Comparison of ENCODE assay signal across 21 cellular contexts in the genomic region with DNA sequence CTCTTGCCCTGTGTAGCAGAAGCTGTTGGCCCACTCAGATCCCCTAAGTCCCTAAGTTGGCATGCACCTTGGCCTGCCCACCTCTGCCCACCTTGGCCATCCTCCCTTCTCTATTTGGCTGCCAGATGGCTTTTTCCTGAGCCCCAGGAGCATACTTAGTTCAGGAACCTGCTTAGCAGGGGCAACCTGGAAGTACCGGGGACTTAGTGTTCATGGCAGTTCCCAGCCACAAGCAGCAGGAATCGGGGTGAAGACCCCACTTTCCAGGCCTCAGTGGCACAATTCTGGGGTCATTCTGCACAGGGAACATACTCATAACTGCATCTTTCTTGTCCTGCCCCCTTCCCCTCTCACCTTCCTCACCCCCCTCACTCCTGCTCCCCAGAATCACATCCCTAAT.
DNase-seq lines count a peak whose midpoint lies in the region; ATAC-seq, FAIRE-seq and TF ChIP-seq lines count a peak whose summit lies in the region.
"Had no signal": no experiment of that assay in that cellular context is flagged by ENCODE, and none has a peak within 500 bp of the region (broad histone marks: within the 10 kb centered on the region; RNA-seq: fewer than 3 reads in every experiment).

No MANE protein-coding gene starts in this region.

- H4K5ac ChIP-seq in H9 (ENCODE audit: insufficient read length, low read depth, low read length) = no peak overlapping the region

- peak overlapping the region in 1 of 3 experiments; percentile 48; a peak in 2 of 7 replicates for H3K27ac Mint-ChIP-seq in H9
- no peak overlapping the region for H3K27ac Mint-ChIP-seq in type B pancreatic cell
- H3K27ac Mint-ChIP-seq: CD4-positive, alpha-beta T cell; IgD-negative memory B cell had no signal

- no peak overlapping the region for H3K4ac ChIP-seq in H9 (ENCODE audit: low read depth, low read length)

- TF ChIP-seq CTCF in H9 (conservative IDR thresholded peaks at IDR 0.05) (no peak), esophagus muscularis mucosa (IDR thresholded peaks at IDR 0.05) (no peak), type B pancreatic cell (conservative IDR thresholded peaks at IDR 0.05) (no peak), D721Med (IDR thresholded peaks at IDR 0.05; ENCODE audit: insufficient read depth, missing control alignments) (no peak)

- TF ChIP-seq POLR2A in esophagus muscularis mucosa (IDR thresholded peaks at IDR 0.05; ENCODE audit: low read depth) = no peak

- no peak overlapping the region for H2BK12ac ChIP-seq in H9 (ENCODE audit: insufficient read length, low read depth, low read length)

- intact Hi-C loops in esophagus muscularis mucosa (cut with DNase I) = no loop called here

- H3K4me1 ChIP-seq in H9 (ENCODE audit: insufficient read depth, low read length) (no peaks in the 10 kb centered on the region; the same call in 1 of the 2 replicates), esophagus muscularis mucosa (no peaks in the 10 kb centered on the region)
- H3K4me1 ChIP-seq: Caco-2 had no signal

- WGBS in H9 (ENCODE audit: extremely low coverage, insufficient read length, low lambda C conversion rate) = no CpG with 5 or more reads among the region's 2 CpGs
- WGBS in esophagus muscularis mucosa = 90% methylated on average over 2 of the region's 2 CpGs

- no peak for FAIRE-seq in D721Med (lab: Jason Lieb, UNC)
- FAIRE-seq: A549, GM12878, HepG2 had no signal

- no peak overlapping the region; the same call in 1 of the 2 replicates for H3K14ac ChIP-seq in H9 (ENCODE audit: insufficient read depth, low read length)

- no peak overlapping the region for H3K4me2 ChIP-seq in H9 (ENCODE audit: insufficient read depth, insufficient read length, low read length)
- H3K4me2 ChIP-seq: A549 had no signal

- H3K4me3 ChIP-seq in esophagus muscularis mucosa = no peak overlapping the region
- H3K4me3 ChIP-seq: A549, GM12878 had no signal

- no peak overlapping the region for H2BK5ac ChIP-seq in H9 (ENCODE audit: insufficient read length, low read length)

- H3K9me3 ChIP-seq in H9 (ENCODE audit: control insufficient read depth, low read depth, low read length) = no peaks in the 10 kb centered on the region
- no peaks in the 10 kb centered on the region for H3K9me3 ChIP-seq in esophagus muscularis mucosa
- H3K9me3 ChIP-seq: A549, Caco-2 had no signal

- no peak overlapping the region for H2BK20ac ChIP-seq in H9 (ENCODE audit: low read depth, low read length, poor library complexity, severe bottlenecking)

- H3K9me3 Mint-ChIP-seq in H9 = no peaks in the 10 kb centered on the region; a peak in 2 of 5 replicates
- H3K9me3 Mint-ChIP-seq in type B pancreatic cell = no peaks in the 10 kb centered on the region
- H3K9me3 Mint-ChIP-seq: CD4-positive, alpha-beta T cell had no signal

- no peaks in the 10 kb centered on the region for H3K79me1 ChIP-seq in H9 (ENCODE audit: insufficient read depth, low read depth, low read length, poor library complexity, severe bottlenecking)

- H3K4me3 Mint-ChIP-seq in H9 (no peak overlapping the region), type B pancreatic cell (no peak overlapping the region)
- H3K4me3 Mint-ChIP-seq: CD4-positive, alpha-beta T cell; IgD-negative memory B cell had no signal

- no peak overlapping the region for H3T11ph ChIP-seq in H9 (ENCODE audit: low read length)

- TF ChIP-seq EP300 in esophagus muscularis mucosa (IDR thresholded peaks at IDR 0.05) = no peak

- no peak overlapping the region for H3K9ac ChIP-seq in H9 (ENCODE audit: extremely low read depth, insufficient read length, low read length)

- no peak for ATAC-seq in HG02571 (IDR thresholded peaks at IDR 0.05; ENCODE audit: unreplicated experiment)
- ATAC-seq: A549, GM12878, HepG2 had no signal

- H3K56ac ChIP-seq in H9 (ENCODE audit: insufficient read length, low read depth, low read length) = no peak overlapping the region

- no peak overlapping the region for H2AK5ac ChIP-seq in H9 (ENCODE audit: insufficient read length, low read length)

- H3K23me2 ChIP-seq in H9 (ENCODE audit: insufficient read length, low read depth, low read length, poor library complexity, severe bottlenecking) = no peaks in the 10 kb centered on the region

- H2BK120ac ChIP-seq in H9 (ENCODE audit: low read depth, low read length, poor library complexity, severe bottlenecking) = no peak overlapping the region

- H4K20me1 ChIP-seq in H9 (ENCODE audit: control insufficient read depth, insufficient read depth, insufficient read length) = no peaks in the 10 kb centered on the region

- H3K27ac ChIP-seq in H9 (ENCODE audit: insufficient read length, low read depth, low read length) = no peak overlapping the region
- no peak overlapping the region for H3K27ac ChIP-seq in esophagus muscularis mucosa (replicated peaks in 1 of 4)
- H3K27ac ChIP-seq: 22Rv1, C4-2B, HL-60 had no signal

- H3K36me3 ChIP-seq in esophagus muscularis mucosa = no peaks in the 10 kb centered on the region

- H3K23ac ChIP-seq in H9 (ENCODE audit: insufficient read length, low read depth, low read length) = no peak overlapping the region

- H3K27me3 ChIP-seq in H9 (ENCODE audit: insufficient read depth, low read length) = no peaks in the 10 kb centered on the region
- peaks cover 0 to 16% (median 0%) of the 10 kb centered on the region in 4 donors for H3K27me3 ChIP-seq in esophagus muscularis mucosa

- H3K4me1 Mint-ChIP-seq in H9 = peaks cover 21 to 32% of the 10 kb centered on the region in 2 experiments
- peaks cover 9% of the 10 kb centered on the region for H3K4me1 Mint-ChIP-seq in type B pancreatic cell (ENCODE audit: unreplicated experiment)
- H3K4me1 Mint-ChIP-seq: IgD-negative memory B cell had no signal

- H2BK15ac ChIP-seq in H9 (ENCODE audit: low read depth, low read length) = no peak overlapping the region

- H3K36me3 Mint-ChIP-seq in H9 (ENCODE audit: insufficient read depth in 1 of 3, low read depth in 3 of 3) = no peaks in the 10 kb centered on the region
- no peaks in the 10 kb centered on the region for H3K36me3 Mint-ChIP-seq in type B pancreatic cell
- H3K36me3 Mint-ChIP-seq: IgD-negative memory B cell had no signal

- H4K91ac ChIP-seq in H9 (ENCODE audit: insufficient read length, low read depth, low read length) = no peak overlapping the region

- H3K18ac ChIP-seq in H9 (ENCODE audit: insufficient read length, low read depth, low read length) = peak overlapping the region; percentile 63

- no peak overlapping the region for H2AFZ ChIP-seq in H9 (ENCODE audit: low read length)

- H4K8ac ChIP-seq in H9 (replicated peaks; ENCODE audit: insufficient read length, low read depth, low read length) = no peak overlapping the region

- H3K27me3 Mint-ChIP-seq in H9 (ENCODE audit: low read depth) = peaks cover 22% of the 10 kb centered on the region
- peaks cover 22% of the 10 kb centered on the region for H3K27me3 Mint-ChIP-seq in type B pancreatic cell

- no peaks in the 10 kb centered on the region for H3K79me2 ChIP-seq in H9 (ENCODE audit: insufficient read depth, low read length)

- DNase-seq in activated CD8-positive, alpha-beta memory T cell treated with anti-CD3 and anti-CD28 coated beads for 24 hours = peak; percentile 24
- DNase-seq in activated CD8-positive, alpha-beta memory T cell treated with anti-CD3 and anti-CD28 coated beads, Interleukin-2, amount 50 U/mL, for 4 hours = no peak
- no peak for DNase-seq in H9
- peak; percentile 31 for DNase-seq in esophagus muscularis mucosa (ENCODE audit: extremely low spot score)
- DNase-seq in type B pancreatic cell (ENCODE audit: extremely low spot score, unreplicated experiment) = peak; percentile 43
- no peak for DNase-seq in D721Med (ENCODE audit: insufficient read length, low spot score)
- DNase-seq: AML-193; CD4-positive, alpha-beta T cell; DMS153; DMS79; HCEC 1CT; KBM-7 had no signal

Comparison
In these comparisons a context has a peak if more than half of its experiments do, and no peak if none do; other contexts are left out.
1. DNase-seq: peak in activated CD8-positive, alpha-beta memory T cell treated with anti-CD3 and anti-CD28 coated beads for 24 hours (single experiment), esophagus muscularis mucosa (single experiment) and type B pancreatic cell (single experiment); none in activated CD8-positive, alpha-beta memory T cell treated with anti-CD3 and anti-CD28 coated beads, Interleukin-2, amount 50 U/mL, for 4 hours (single experiment), H9 (single experiment) and D721Med (single experiment).